13 cellular contexts compared by ENCODE assay signal in the genomic region with DNA sequence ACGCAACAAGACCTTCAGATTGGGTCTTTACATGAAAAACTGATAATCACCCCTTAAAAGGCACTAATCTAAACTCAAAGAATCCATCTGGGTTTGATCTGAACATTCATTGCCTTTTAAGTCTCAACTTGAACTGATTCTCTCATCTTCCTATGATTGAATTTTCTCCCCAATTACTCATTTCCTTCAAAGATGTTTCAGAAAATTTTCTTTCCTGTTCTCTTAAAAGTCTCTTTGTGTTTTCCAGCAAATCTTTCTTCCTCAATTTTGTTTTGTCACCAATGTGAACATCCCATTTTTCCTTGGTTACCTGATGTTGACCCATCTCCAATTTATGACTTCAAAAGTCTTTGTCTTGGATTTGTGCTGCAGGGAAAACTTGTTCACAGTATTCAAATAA.
DNase-seq lines count a peak whose midpoint lies in the region; ATAC-seq and TF ChIP-seq lines count a peak whose summit lies in the region.
"Had no signal": no experiment of that assay in that cellular context is flagged by ENCODE, and none has a peak within 500 bp of the region (broad histone marks: within the 10 kb centered on the region; RNA-seq: fewer than 3 reads in every experiment).

No MANE protein-coding gene starts in this region.

- H3K9me3 Mint-ChIP-seq in endothelial cell (ENCODE audit: unreplicated experiment) (no peaks in the 10 kb centered on the region), nephron (no peaks in the 10 kb centered on the region)
- H3K9me3 Mint-ChIP-seq: CD14-positive monocyte had no signal

- TF ChIP-seq CTCF in endothelial cell (IDR thresholded peaks at IDR 0.05; ENCODE audit: unreplicated experiment) = no peak
- no peak for TF ChIP-seq CTCF in nephron (IDR thresholded peaks at IDR 0.05; ENCODE audit: unreplicated experiment in 3 of 3)

- DNase-seq in ELR (ENCODE audit: low read depth) (peak; percentile 9), HT1080 (ENCODE audit: low read depth) (peak; percentile 49), endothelial cell (ENCODE audit: low spot score) (no peak), COLO829 (ENCODE audit: low spot score) (no peak)
- DNase-seq in stimulated activated CD4-positive, alpha-beta T cell treated with anti-CD3 and anti-CD28 coated beads, Interleukin-12 subunit alpha, Interleukin-12 subunit beta, amount 100 ng/mL, for 4 hours = no peak
- DNase-seq: CD8-positive, alpha-beta memory T cell; DMS53; GM23248 had no signal

- peaks cover 56% of the 10 kb centered on the region for H3K4me1 Mint-ChIP-seq in endothelial cell (ENCODE audit: unreplicated experiment)
- peaks cover 47% of the 10 kb centered on the region for H3K4me1 Mint-ChIP-seq in nephron
- H3K4me1 Mint-ChIP-seq: CD8-positive, alpha-beta memory T cell had no signal

- H3K36me3 Mint-ChIP-seq in endothelial cell (ENCODE audit: low read depth, unreplicated experiment) (no peaks in the 10 kb centered on the region), nephron (ENCODE audit: low read depth) (peaks cover 17% of the 10 kb centered on the region)
- H3K36me3 Mint-ChIP-seq: CD14-positive monocyte; CD8-positive, alpha-beta memory T cell had no signal

- H3K4me3 Mint-ChIP-seq in endothelial cell (ENCODE audit: unreplicated experiment) (no peak overlapping the region), nephron (no peak overlapping the region)
- H3K4me3 Mint-ChIP-seq: CD14-positive monocyte; CD8-positive, alpha-beta memory T cell had no signal

- ATAC-seq in HG03196 (IDR thresholded peaks at IDR 0.05; ENCODE audit: unreplicated experiment) = no peak
- ATAC-seq in HG03045 (IDR thresholded peaks at IDR 0.05; ENCODE audit: unreplicated experiment) = no peak
- ATAC-seq: A549 had no signal

- H3K27ac Mint-ChIP-seq in endothelial cell (ENCODE audit: unreplicated experiment) = peak overlapping the region; percentile 11
- peak overlapping the region; percentile 70 to 86 (median 83) for H3K27ac Mint-ChIP-seq in nephron
- H3K27ac Mint-ChIP-seq: CD8-positive, alpha-beta memory T cell had no signal

- peaks cover 1% of the 10 kb centered on the region for H3K27me3 Mint-ChIP-seq in endothelial cell (ENCODE audit: unreplicated experiment)
- no peaks in the 10 kb centered on the region for H3K27me3 Mint-ChIP-seq in nephron (ENCODE audit: low read depth)
- H3K27me3 Mint-ChIP-seq: CD8-positive, alpha-beta memory T cell had no signal

Comparison
In these comparisons a context has a peak if more than half of its experiments do, and no peak if none do; other contexts are left out.
1. DNase-seq: peak in ELR (single experiment) and HT1080 (single experiment); none in endothelial cell (single experiment), stimulated activated CD4-positive, alpha-beta T cell treated with anti-CD3 and anti-CD28 coated beads, Interleukin-12 subunit alpha, Interleukin-12 subunit beta, amount 100 ng/mL, for 4 hours (single experiment) and COLO829 (single experiment).